Comparison of ENCODE assay signal across 10 cellular contexts in genomic region chr11:1706634-1707400, GRCh38. TPM values are rescaled to one million over a fixed set of nuclear protein-coding genes. Genes with fewer than 3 reads are reported as not detected.
DNase-seq lines count a peak whose midpoint lies in the region; ATAC-seq, FAIRE-seq and TF ChIP-seq lines count a peak whose summit lies in the region.
"Had no signal": no experiment of that assay in that cellular context is flagged by ENCODE, and none has a peak within 500 bp of the region (broad histone marks: within the 10 kb centered on the region; RNA-seq: fewer than 3 reads in every experiment).

No MANE protein-coding gene starts in this region.

- TF ChIP-seq EP300 in A549 (IDR thresholded peaks at IDR 0.05), result no peak

- H3K36me3 ChIP-seq in PC-9 (ENCODE audit: low read depth), result no peaks in the 10 kb centered on the region
- no peaks in the 10 kb centered on the region for H3K36me3 ChIP-seq in left ventricle myocardium inferior

- no peak overlapping the region for H2AFZ ChIP-seq in PC-9

- H3K9me3 ChIP-seq in A549, result no peaks in the 10 kb centered on the region
- H3K9me3 ChIP-seq in PC-9 (ENCODE audit: insufficient read depth, low read depth), result no peaks in the 10 kb centered on the region
- no peaks in the 10 kb centered on the region for H3K9me3 ChIP-seq in left ventricle myocardium inferior (replicated peaks)

- TF ChIP-seq POLR2A in A549 (IDR thresholded peaks at IDR 0.05; ENCODE audit: low read length), result no peak

- no peaks in the 10 kb centered on the region for H4K20me1 ChIP-seq in PC-9 (ENCODE audit: insufficient read depth)

- 48% methylated on average over 11 of the region's 17 CpGs for WGBS in A549 (ENCODE audit: missing lambda C conversion rate)

- CTCF ChIA-PET in A549 (lab: Yijun Ruan, JAX) (interaction anchor here (0.6 to 10.5 kb wide), 22 partner anchors 10 to 447 kb away, joined by 3 to 97 read pairs (median 4); partner anchors contain the start of gene SYT8), PC-9 (lab: Charles Lee) (no interaction called here)

- FAIRE-seq in A549 (lab: Jason Lieb, UNC), result no peak
- FAIRE-seq: kidney had no signal

- H3K27ac ChIP-seq in A549 (no peak overlapping the region), PC-9 (peak overlapping the region; percentile 76; the same call in 1 of the 2 replicates), left ventricle myocardium inferior (replicated peaks) (no peak overlapping the region)

- H3K4me2 ChIP-seq in A549 (no peak overlapping the region), PC-9 (peak overlapping the region; percentile 76; the same call in 1 of the 2 replicates)

- POLR2A ChIA-PET in A549 (lab: Yijun Ruan, JAX), result interaction anchor here (1.7 kb wide), 1 partner anchor 127 kb away, joined by 3 read pairs; no protein-coding TSS in a partner anchor
- POLR2A ChIA-PET in PC-9 (lab: Charles Lee; ENCODE audit: unreplicated experiment), result no interaction called here

- intact Hi-C loops in PC-9 (cut with micrococcal nuclease; ENCODE audit: unreplicated experiment), result no loop called here
- intact Hi-C loops in left ventricle myocardium inferior (cut with micrococcal nuclease), result no loop called here

- ATAC-seq in A549, result peak; percentile 77 to 97
- ATAC-seq in HG03342 (IDR thresholded peaks at IDR 0.05; ENCODE audit: unreplicated experiment), result no peak
- no peak for ATAC-seq in HG03521 (IDR thresholded peaks at IDR 0.05; ENCODE audit: unreplicated experiment)
- no peak for ATAC-seq in HG03097 (IDR thresholded peaks at IDR 0.05; ENCODE audit: low FRiP score, unreplicated experiment)

- H3K4me1 ChIP-seq in A549 (peaks cover 3% of the 10 kb centered on the region; the same call in 1 of the 3 replicates), PC-9 (replicated peaks; ENCODE audit: insufficient read depth) (peaks cover 27% of the 10 kb centered on the region), left ventricle myocardium inferior (no peaks in the 10 kb centered on the region)

- H3K79me2 ChIP-seq in PC-9 (ENCODE audit: low read depth), result no peaks in the 10 kb centered on the region

- H3K9me2 ChIP-seq in PC-9 (ENCODE audit: insufficient read depth), result no peaks in the 10 kb centered on the region

- peak; percentile 38 to 67 for DNase-seq in A549 (ENCODE audit: low read depth in 1 of 2, low spot score in 1 of 2)
- DNase-seq in GM12865 (ENCODE audit: low read depth), result peak; percentile 20
- DNase-seq in PC-9, result no peak
- peak; percentile 36 for DNase-seq in left ventricle myocardium inferior
- DNase-seq in hepatic stellate cell (ENCODE audit: low spot score), result no peak
- DNase-seq: T1000 had no signal

- H3K27me3 ChIP-seq in PC-9 (ENCODE audit: insufficient read depth, low read depth) (no peaks in the 10 kb centered on the region), left ventricle myocardium inferior (ENCODE audit: low read depth) (no peaks in the 10 kb centered on the region)

- H3F3A ChIP-seq in PC-9 (ENCODE audit: insufficient read depth, low read depth), result peaks cover 22% of the 10 kb centered on the region

- H3K4me3 ChIP-seq in A549, result no peak overlapping the region
- H3K4me3 ChIP-seq in GM12865 (ENCODE audit: low read depth, low read length), result no peak overlapping the region
- H3K4me3 ChIP-seq in PC-9, result no peak overlapping the region
- no peak overlapping the region for H3K4me3 ChIP-seq in left ventricle myocardium inferior

- TF ChIP-seq CTCF in A549 (IDR thresholded peaks at IDR 0.05) (peak; percentile 51), GM12865 (IDR thresholded peaks at IDR 0.05; ENCODE audit: insufficient read depth, low read depth, low read length, missing control alignments) (no peak), PC-9 (conservative IDR thresholded peaks at IDR 0.05) (peak; percentile 24; the same call in 1 of the 2 replicates), left ventricle myocardium inferior (IDR thresholded peaks at IDR 0.05; ENCODE audit: borderline replicate concordance) (peak; percentile 52)

- TF ChIP-seq RAD21 in A549 (conservative IDR thresholded peaks at IDR 0.05 in 1 of 2, IDR thresholded peaks at IDR 0.05 in 1 of 2), result peak; percentile 74 to 82

- BruUV-seq in PC-9 (replicated peaks; lab: Mats Ljungman, UMichigan), result no TSS peak

TF ChIP-seq in A549, 52 proteins besides CTCF, POLR2A, EP300 and RAD21:
- TF ChIP-seq HOXB5 (CRISPR knock-in tag; IDR thresholded peaks at IDR 0.05), result no peak
- peak; percentile 73 for TF ChIP-seq SMC3 (IDR thresholded peaks at IDR 0.05)
- no peak for TF ChIP-seq SREBF2 (IDR thresholded peaks at IDR 0.05)
- TF ChIP-seq KDM5A (IDR thresholded peaks at IDR 0.05), result no peak
TF ChIP-seq in A549: peak in this region for 1.

RNA-seq across cellular contexts. Expression of gene KRTAP5-6, which starts 9.8 kb away (rescaled TPM):
- polyA plus RNA-seq in A549 (2011; rRNA removed) (not detected in 2 replicates), A549 (2017; fragmentation: RNase III; extraction: RNeasy Plus Mini Kit Qiagen cat#74134 plus additional on column Dnase treatment) (not detected in 3 replicates)
- polyA plus RNA-seq in A549 (2012; cell fraction: cytosol; rRNA removed), result not detected in 2 replicates
- polyA plus RNA-seq in A549 (2012; cell fraction: nucleus; rRNA removed), result not detected in 2 replicates
- not detected in 2 replicates for polyA minus RNA-seq in A549 (2011; rRNA and poly(A)+ RNA removed)
- total RNA-seq in PC-9 (2021) (not detected in 2 replicates), left ventricle myocardium inferior (not detected)
- total RNA-seq: kidney had no signal

RNA-seq across cellular contexts. Expression of gene IFITM10, which starts 43.6 kb away (rescaled TPM):
- 0.26 and 0.28 TPM in 2 replicates for polyA plus RNA-seq in A549 (2011; rRNA removed)
- 0.13 and 0.14 TPM in 2 replicates for polyA plus RNA-seq in A549 (2012; cell fraction: cytosol; rRNA removed)
- polyA plus RNA-seq in A549 (2012; cell fraction: nucleus; rRNA removed), result 0.79 and 1.6 TPM in 2 replicates
- 0.55 to 0.78 TPM (median 0.67 TPM) in 3 replicates for polyA plus RNA-seq in A549 (2017; fragmentation: RNase III; extraction: RNeasy Plus Mini Kit Qiagen cat#74134 plus additional on column Dnase treatment)
- 0.10 and 0.29 TPM in 2 replicates for polyA minus RNA-seq in A549 (2011; rRNA and poly(A)+ RNA removed)
- 4.2 and 5.5 TPM in 2 replicates for total RNA-seq in PC-9 (2021)
- 0.58 TPM for total RNA-seq in left ventricle myocardium inferior

RNA-seq across cellular contexts. Expression of gene CTSD, which starts 56.9 kb away (rescaled TPM):
- polyA plus RNA-seq in A549 (2011; rRNA removed) (74.0 and 117 TPM in 2 replicates), A549 (2017; fragmentation: RNase III; extraction: RNeasy Plus Mini Kit Qiagen cat#74134 plus additional on column Dnase treatment) (259 to 326 TPM (median 310 TPM) in 3 replicates)
- 138 and 190 TPM in 2 replicates for polyA plus RNA-seq in A549 (2012; cell fraction: cytosol; rRNA removed)
- 412 and 531 TPM in 2 replicates for polyA plus RNA-seq in A549 (2012; cell fraction: nucleus; rRNA removed)
- 201 and 253 TPM in 2 replicates for polyA minus RNA-seq in A549 (2011; rRNA and poly(A)+ RNA removed)
- total RNA-seq in PC-9 (2021) (735 and 993 TPM in 2 replicates), left ventricle myocardium inferior (831 TPM)

Comparison
In these comparisons a context has a peak if more than half of its experiments do, and no peak if none do; other contexts are left out.
1. ATAC-seq: peak in A549 (2 of 2); none in HG03342 (single experiment), HG03521 (single experiment) and HG03097 (single experiment).
2. DNase-seq: peak in A549 (2 of 2), GM12865 (single experiment) and left ventricle myocardium inferior (single experiment); none in PC-9 (0 of 2) and hepatic stellate cell (single experiment).